In genomic region chr5:34486160-34486765, GRCh38 we compare ENCODE assay signal across 9 cellular contexts.
A peak's percentile ranks its signal among the peaks of the same experiment; 100 is the strongest.
DNase-seq lines count a peak whose midpoint lies in the region; ATAC-seq and TF ChIP-seq lines count a peak whose summit lies in the region.
"Had no signal": no experiment of that assay in that cellular context is flagged by ENCODE, and none has a peak within 500 bp of the region (broad histone marks: within the 10 kb centered on the region; RNA-seq: fewer than 3 reads in every experiment).

No MANE protein-coding gene starts in this region.

- H3K27ac ChIP-seq in PC-3 (ENCODE audit: low read length) (peak overlapping the region; percentile 90), neural progenitor cell (no peak overlapping the region)

- TF ChIP-seq CTCF in PC-3 (conservative IDR thresholded peaks at IDR 0.05; ENCODE audit: low read depth, low read length) (peak; percentile 96), fibroblast of the aortic adventitia (IDR thresholded peaks at IDR 0.05; ENCODE audit: insufficient read depth, low read length) (peak; percentile 80), neural progenitor cell (IDR thresholded peaks at IDR 0.05) (peak; percentile 93)

- H3K27me3 Mint-ChIP-seq in activated T-cell treated with anti-CD3 and anti-CD28 coated beads, Interleukin-2, amount 50 U/mL, for 72 hours (ENCODE audit: low read depth) = peaks cover 45% of the 10 kb centered on the region
- peaks cover 7% of the 10 kb centered on the region for H3K27me3 Mint-ChIP-seq in neural progenitor cell (ENCODE audit: insufficient read depth, low read depth)

- H3K36me3 ChIP-seq in PC-3 (ENCODE audit: low read depth, low read length) = no peaks in the 10 kb centered on the region
- no peaks in the 10 kb centered on the region for H3K36me3 ChIP-seq in neural progenitor cell

- no peaks in the 10 kb centered on the region for H3K9me2 ChIP-seq in PC-3 (replicated peaks; ENCODE audit: low read length)

- H3K36me3 Mint-ChIP-seq in activated T-cell treated with anti-CD3 and anti-CD28 coated beads, Interleukin-2, amount 50 U/mL, for 72 hours (ENCODE audit: insufficient read depth in 2 of 2) = no peaks in the 10 kb centered on the region
- H3K36me3 Mint-ChIP-seq in neural progenitor cell = peaks cover 2% of the 10 kb centered on the region

- H3K4me1 ChIP-seq in PC-3 (ENCODE audit: insufficient read depth, low read length) (peaks cover 52% of the 10 kb centered on the region), neural progenitor cell (peaks cover 33% of the 10 kb centered on the region)

- H3K4me3 ChIP-seq in PC-3 (ENCODE audit: low read length) (peak overlapping the region; percentile 6; the same call in 1 of the 2 replicates), fibroblast of the aortic adventitia (ENCODE audit: low read depth, low read length) (no peak overlapping the region), neural progenitor cell (no peak overlapping the region)
- H3K4me3 ChIP-seq: skin epidermis had no signal

- H3K9ac ChIP-seq in PC-3 (ENCODE audit: low read length) (peak overlapping the region; percentile 60), neural progenitor cell (no peak overlapping the region)

- peak in 3 of 4 experiments; percentile 4 to 41 (median 17) for DNase-seq in activated CD4-positive, CD25-positive, alpha-beta regulatory T cell (lab: John Stamatoyannopoulos, UW)
- DNase-seq in LHCN-M2 (ENCODE audit: low read depth) = peak; percentile 84
- DNase-seq in PC-3 = peak; percentile 94
- peak; percentile 63 to 75 for DNase-seq in activated T-cell treated with anti-CD3 and anti-CD28 coated beads, Interleukin-2, amount 50 U/mL, for 72 hours
- peak; percentile 91 for DNase-seq in fibroblast of the aortic adventitia (ENCODE audit: low read depth)
- DNase-seq in neural progenitor cell (ENCODE audit: low spot score) = peak; percentile 92
- peak; percentile 81 for DNase-seq in stromal cell of bone marrow (ENCODE audit: low read depth)

- H3K9me3 Mint-ChIP-seq in activated T-cell treated with anti-CD3 and anti-CD28 coated beads, Interleukin-2, amount 50 U/mL, for 72 hours = no peaks in the 10 kb centered on the region
- peaks cover 10% of the 10 kb centered on the region for H3K9me3 Mint-ChIP-seq in neural progenitor cell

- POLR2A ChIA-PET in PC-3 (lab: Charles Lee; ENCODE audit: unreplicated experiment) = no interaction called here

- H3F3A ChIP-seq in PC-3 (ENCODE audit: low read length, unreplicated experiment) (peaks cover 9% of the 10 kb centered on the region), neural progenitor cell (ENCODE audit: low read depth) (peaks cover 23% of the 10 kb centered on the region)

- H2AFZ ChIP-seq in PC-3 (ENCODE audit: low read length) (peak overlapping the region; percentile 18; the same call in 1 of the 2 replicates), neural progenitor cell (replicated peaks) (peak overlapping the region; percentile 54)

- no peak overlapping the region for H3K4me3 Mint-ChIP-seq in activated T-cell treated with anti-CD3 and anti-CD28 coated beads, Interleukin-2, amount 50 U/mL, for 72 hours
- no peak overlapping the region for H3K4me3 Mint-ChIP-seq in neural progenitor cell

- no peak for ATAC-seq in activated CD4-positive, CD25-positive, alpha-beta regulatory T cell treated with anti-CD3 and anti-CD28 coated beads, Interleukin-2, amount 50 U/mL, for 24 hours
- ATAC-seq in PC-3 = peak; percentile 37
- peak; percentile 48 to 59 for ATAC-seq in activated T-cell treated with anti-CD3 and anti-CD28 coated beads, Interleukin-2, amount 50 U/mL, for 72 hours (replicated peaks in 1 of 2)

- H4K20me1 ChIP-seq in PC-3 (ENCODE audit: low read length) = no peaks in the 10 kb centered on the region
- H4K20me1 ChIP-seq in neural progenitor cell (ENCODE audit: low read depth) = no peaks in the 10 kb centered on the region

- H3K27ac Mint-ChIP-seq in activated T-cell treated with anti-CD3 and anti-CD28 coated beads, Interleukin-2, amount 50 U/mL, for 72 hours = no peak overlapping the region
- H3K27ac Mint-ChIP-seq in neural progenitor cell = no peak overlapping the region

- intact Hi-C loops in PC-3 (cut with micrococcal nuclease) = loop anchor here (1.0 to 5.0 kb wide), 6 partner anchors 37 to 516 kb away; partner anchors contain the start of genes RAI14 and TTC23L

- H3K79me2 ChIP-seq in PC-3 (ENCODE audit: low read length) = no peaks in the 10 kb centered on the region
- H3K79me2 ChIP-seq in neural progenitor cell (ENCODE audit: low read depth) = no peaks in the 10 kb centered on the region

- CTCF ChIA-PET in PC-3 (lab: Charles Lee) = interaction anchor here (0.7 to 1.7 kb wide), 6 partner anchors 13 to 413 kb away, joined by 3 to 10 read pairs (median 4); no protein-coding TSS in a partner anchor

- H3K27me3 ChIP-seq in PC-3 (ENCODE audit: low read length) = no peaks in the 10 kb centered on the region
- no peaks in the 10 kb centered on the region for H3K27me3 ChIP-seq in neural progenitor cell

- peaks cover 6% of the 10 kb centered on the region for H3K4me1 Mint-ChIP-seq in activated T-cell treated with anti-CD3 and anti-CD28 coated beads, Interleukin-2, amount 50 U/mL, for 72 hours (ENCODE audit: low read depth)
- H3K4me1 Mint-ChIP-seq in neural progenitor cell = peaks cover 40% of the 10 kb centered on the region

- H3K4me2 ChIP-seq in PC-3 (ENCODE audit: low read length) (peak overlapping the region; percentile 56), neural progenitor cell (no peak overlapping the region)

- H3K9me3 ChIP-seq in PC-3 (ENCODE audit: low read length) (no peaks in the 10 kb centered on the region), neural progenitor cell (ENCODE audit: low read depth) (no peaks in the 10 kb centered on the region)

- no TSS peak for BruUV-seq in PC-3 (replicated peaks; lab: Mats Ljungman, UMichigan)

Comparison
In these comparisons a context has a peak if more than half of its experiments do, and no peak if none do; other contexts are left out.
1. DNase-seq: peak in every context shown above with its lines; median percentile 94 in PC-3; 92 in neural progenitor cell; 91 in fibroblast of the aortic adventitia; 84 in LHCN-M2; 81 in stromal cell of bone marrow; 69 in activated T-cell treated with anti-CD3 and anti-CD28 coated beads, Interleukin-2, amount 50 U/mL, for 72 hours; 17 in activated CD4-positive, CD25-positive, alpha-beta regulatory T cell.
2. ATAC-seq: peak in PC-3 (single experiment) and activated T-cell treated with anti-CD3 and anti-CD28 coated beads, Interleukin-2, amount 50 U/mL, for 72 hours (2 of 2); none in activated CD4-positive, CD25-positive, alpha-beta regulatory T cell treated with anti-CD3 and anti-CD28 coated beads, Interleukin-2, amount 50 U/mL, for 24 hours (0 of 2).
3. Peak in every context shown above with its lines, with median percentiles within 50 percentile points of each other: CTCF ChIP-seq.